Comparison of ENCODE assay signal across 1 cellular context in genomic region chr10:68720793-68721672, GRCh38.
A peak's percentile ranks its signal among the peaks of the same experiment; 100 is the strongest.
TF ChIP-seq lines count a peak whose summit lies in the region.

A gene with protein sequence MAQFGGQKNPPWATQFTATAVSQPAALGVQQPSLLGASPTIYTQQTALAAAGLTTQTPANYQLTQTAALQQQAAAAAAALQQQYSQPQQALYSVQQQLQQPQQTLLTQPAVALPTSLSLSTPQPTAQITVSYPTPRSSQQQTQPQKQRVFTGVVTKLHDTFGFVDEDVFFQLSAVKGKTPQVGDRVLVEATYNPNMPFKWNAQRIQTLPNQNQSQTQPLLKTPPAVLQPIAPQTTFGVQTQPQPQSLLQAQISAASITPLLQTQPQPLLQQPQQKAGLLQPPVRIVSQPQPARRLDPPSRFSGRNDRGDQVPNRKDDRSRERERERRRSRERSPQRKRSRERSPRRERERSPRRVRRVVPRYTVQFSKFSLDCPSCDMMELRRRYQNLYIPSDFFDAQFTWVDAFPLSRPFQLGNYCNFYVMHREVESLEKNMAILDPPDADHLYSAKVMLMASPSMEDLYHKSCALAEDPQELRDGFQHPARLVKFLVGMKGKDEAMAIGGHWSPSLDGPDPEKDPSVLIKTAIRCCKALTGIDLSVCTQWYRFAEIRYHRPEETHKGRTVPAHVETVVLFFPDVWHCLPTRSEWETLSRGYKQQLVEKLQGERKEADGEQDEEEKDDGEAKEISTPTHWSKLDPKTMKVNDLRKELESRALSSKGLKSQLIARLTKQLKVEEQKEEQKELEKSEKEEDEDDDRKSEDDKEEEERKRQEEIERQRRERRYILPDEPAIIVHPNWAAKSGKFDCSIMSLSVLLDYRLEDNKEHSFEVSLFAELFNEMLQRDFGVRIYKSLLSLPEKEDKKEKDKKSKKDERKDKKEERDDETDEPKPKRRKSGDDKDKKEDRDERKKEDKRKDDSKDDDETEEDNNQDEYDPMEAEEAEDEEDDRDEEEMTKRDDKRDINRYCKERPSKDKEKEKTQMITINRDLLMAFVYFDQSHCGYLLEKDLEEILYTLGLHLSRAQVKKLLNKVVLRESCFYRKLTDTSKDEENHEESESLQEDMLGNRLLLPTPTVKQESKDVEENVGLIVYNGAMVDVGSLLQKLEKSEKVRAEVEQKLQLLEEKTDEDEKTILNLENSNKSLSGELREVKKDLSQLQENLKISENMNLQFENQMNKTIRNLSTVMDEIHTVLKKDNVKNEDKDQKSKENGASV (plus strand): TSS chr10:68721239. CDS start chr10:68722505, 1,266 bp downstream.

TF ChIP-seq in K562, 482 proteins besides CTCF, POLR2A, EP300 and RAD21 (continued from another document and continues in another):
- TF ChIP-seq, protein P1, sequence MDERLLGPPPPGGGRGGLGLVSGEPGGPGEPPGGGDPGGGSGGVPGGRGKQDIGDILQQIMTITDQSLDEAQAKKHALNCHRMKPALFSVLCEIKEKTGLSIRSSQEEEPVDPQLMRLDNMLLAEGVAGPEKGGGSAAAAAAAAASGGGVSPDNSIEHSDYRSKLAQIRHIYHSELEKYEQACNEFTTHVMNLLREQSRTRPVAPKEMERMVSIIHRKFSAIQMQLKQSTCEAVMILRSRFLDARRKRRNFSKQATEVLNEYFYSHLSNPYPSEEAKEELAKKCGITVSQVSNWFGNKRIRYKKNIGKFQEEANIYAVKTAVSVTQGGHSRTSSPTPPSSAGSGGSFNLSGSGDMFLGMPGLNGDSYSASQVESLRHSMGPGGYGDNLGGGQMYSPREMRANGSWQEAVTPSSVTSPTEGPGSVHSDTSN (CRISPR knock-in tag; IDR thresholded peaks at IDR 0.05; ENCODE audit: low read depth), result no peak
- TF ChIP-seq, protein P1 (tag; conservative IDR thresholded peaks at IDR 0.05; ENCODE audit: low read depth), result 0 out of 2 replicates have a peak, but pooled peaks have one; percentile 48
- TF ChIP-seq KAT7 (CRISPR knock-in tag; IDR thresholded peaks at IDR 0.05; ENCODE audit: borderline replicate concordance) (peak; percentile 99), GABPB1 (CRISPR knock-in tag; IDR thresholded peaks at IDR 0.05) (peak; percentile 69), CHD4 (IDR thresholded peaks at IDR 0.05; ENCODE audit: insufficient read depth, insufficient replicate concordance, low read depth, low read length, poor library complexity, severe bottlenecking) (no peak), STAG1 (CRISPR knock-in tag; IDR thresholded peaks at IDR 0.05; ENCODE audit: borderline replicate concordance) (no peak), ZNF212 (CRISPR knock-in tag; IDR thresholded peaks at IDR 0.05) (no peak), ZNF780A (CRISPR knock-in tag; IDR thresholded peaks at IDR 0.05) (no peak), ZBTB17 (CRISPR knock-in tag; IDR thresholded peaks at IDR 0.05) (no peak), ARHGAP35 (IDR thresholded peaks at IDR 0.05; ENCODE audit: partially characterized antibody) (no peak), EWSR1 (IDR thresholded peaks at IDR 0.05; ENCODE audit: borderline replicate concordance, low read depth, partially characterized antibody) (no peak), NFATC3 (IDR thresholded peaks at IDR 0.05) (0 out of 2 replicates have a peak, but pooled peaks have one; percentile 51), ZBTB5 (IDR thresholded peaks at IDR 0.05) (no peak), CHD2 (IDR thresholded peaks at IDR 0.05; ENCODE audit: low read depth, low read length) (no peak; the same call in 1 of the 2 replicates), NCOR1 (IDR thresholded peaks at IDR 0.05) (peak; percentile 36; the same call in 1 of the 2 replicates), SETDB1 (IDR thresholded peaks at IDR 0.05; ENCODE audit: low read length) (no peak), SRSF7 (optimal IDR thresholded peaks at IDR 0.05; ENCODE audit: low read depth, low read length) (no peak), KLF16 (IDR thresholded peaks at IDR 0.05) (no peak), DACH1 (IDR thresholded peaks at IDR 0.05; ENCODE audit: partially characterized antibody) (no peak), GMEB1 (CRISPR knock-in tag; IDR thresholded peaks at IDR 0.05) (peak; percentile 96), TBL1XR1 (IDR thresholded peaks at IDR 0.05; ENCODE audit: low read length in 2 of 2) (no peak; a peak in 1 of 4 replicates), ETS1 (conservative IDR thresholded peaks at IDR 0.05; ENCODE audit: control insufficient read depth, low read depth, low read length) (peak; percentile 38; the same call in 1 of the 2 replicates), ZZZ3 (IDR thresholded peaks at IDR 0.05) (no peak), RNF2 (IDR thresholded peaks at IDR 0.05) (peak; percentile 56; the same call in 1 of the 2 replicates), ZBTB49 (CRISPR knock-in tag; IDR thresholded peaks at IDR 0.05; ENCODE audit: borderline replicate concordance) (no peak; the same call in 1 of the 2 replicates), ZNF766 (CRISPR knock-in tag; conservative IDR thresholded peaks at IDR 0.05) (peak; percentile 92), E2F3 (CRISPR knock-in tag; IDR thresholded peaks at IDR 0.05) (no peak; the same call in 1 of the 2 replicates), TFAP4 (CRISPR knock-in tag; IDR thresholded peaks at IDR 0.05; ENCODE audit: borderline replicate concordance) (peak; percentile 83; the same call in 1 of the 2 replicates), HLTF (IDR thresholded peaks at IDR 0.05) (no peak), STAT5A (IDR thresholded peaks at IDR 0.05; ENCODE audit: borderline replicate concordance, low read length) (no peak), LCOR (CRISPR knock-in tag; IDR thresholded peaks at IDR 0.05) (peak; percentile 16; the same call in 1 of the 2 replicates), CBFA2T2 (conservative IDR thresholded peaks at IDR 0.05) (peak; percentile 96), KLF1 (tag; IDR thresholded peaks at IDR 0.05) (no peak), KLF6 (CRISPR knock-in tag; IDR thresholded peaks at IDR 0.05; ENCODE audit: borderline replicate concordance) (peak; percentile 78; the same call in 1 of the 2 replicates), HMGN3 (IDR thresholded peaks at IDR 0.05; ENCODE audit: borderline replicate concordance, extremely low read depth, insufficient read length, low read depth, low read length) (peak; percentile 71)
- TF ChIP-seq, protein P2, sequence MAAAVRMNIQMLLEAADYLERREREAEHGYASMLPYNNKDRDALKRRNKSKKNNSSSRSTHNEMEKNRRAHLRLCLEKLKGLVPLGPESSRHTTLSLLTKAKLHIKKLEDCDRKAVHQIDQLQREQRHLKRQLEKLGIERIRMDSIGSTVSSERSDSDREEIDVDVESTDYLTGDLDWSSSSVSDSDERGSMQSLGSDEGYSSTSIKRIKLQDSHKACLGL (CRISPR knock-in tag; IDR thresholded peaks at IDR 0.05; ENCODE audit: borderline replicate concordance, poor library complexity, severe bottlenecking), result no peak
- TF ChIP-seq, protein P3, sequence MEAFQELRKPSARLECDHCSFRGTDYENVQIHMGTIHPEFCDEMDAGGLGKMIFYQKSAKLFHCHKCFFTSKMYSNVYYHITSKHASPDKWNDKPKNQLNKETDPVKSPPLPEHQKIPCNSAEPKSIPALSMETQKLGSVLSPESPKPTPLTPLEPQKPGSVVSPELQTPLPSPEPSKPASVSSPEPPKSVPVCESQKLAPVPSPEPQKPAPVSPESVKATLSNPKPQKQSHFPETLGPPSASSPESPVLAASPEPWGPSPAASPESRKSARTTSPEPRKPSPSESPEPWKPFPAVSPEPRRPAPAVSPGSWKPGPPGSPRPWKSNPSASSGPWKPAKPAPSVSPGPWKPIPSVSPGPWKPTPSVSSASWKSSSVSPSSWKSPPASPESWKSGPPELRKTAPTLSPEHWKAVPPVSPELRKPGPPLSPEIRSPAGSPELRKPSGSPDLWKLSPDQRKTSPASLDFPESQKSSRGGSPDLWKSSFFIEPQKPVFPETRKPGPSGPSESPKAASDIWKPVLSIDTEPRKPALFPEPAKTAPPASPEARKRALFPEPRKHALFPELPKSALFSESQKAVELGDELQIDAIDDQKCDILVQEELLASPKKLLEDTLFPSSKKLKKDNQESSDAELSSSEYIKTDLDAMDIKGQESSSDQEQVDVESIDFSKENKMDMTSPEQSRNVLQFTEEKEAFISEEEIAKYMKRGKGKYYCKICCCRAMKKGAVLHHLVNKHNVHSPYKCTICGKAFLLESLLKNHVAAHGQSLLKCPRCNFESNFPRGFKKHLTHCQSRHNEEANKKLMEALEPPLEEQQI (IDR thresholded peaks at IDR 0.05), result no peak
- TF ChIP-seq, protein P4, sequence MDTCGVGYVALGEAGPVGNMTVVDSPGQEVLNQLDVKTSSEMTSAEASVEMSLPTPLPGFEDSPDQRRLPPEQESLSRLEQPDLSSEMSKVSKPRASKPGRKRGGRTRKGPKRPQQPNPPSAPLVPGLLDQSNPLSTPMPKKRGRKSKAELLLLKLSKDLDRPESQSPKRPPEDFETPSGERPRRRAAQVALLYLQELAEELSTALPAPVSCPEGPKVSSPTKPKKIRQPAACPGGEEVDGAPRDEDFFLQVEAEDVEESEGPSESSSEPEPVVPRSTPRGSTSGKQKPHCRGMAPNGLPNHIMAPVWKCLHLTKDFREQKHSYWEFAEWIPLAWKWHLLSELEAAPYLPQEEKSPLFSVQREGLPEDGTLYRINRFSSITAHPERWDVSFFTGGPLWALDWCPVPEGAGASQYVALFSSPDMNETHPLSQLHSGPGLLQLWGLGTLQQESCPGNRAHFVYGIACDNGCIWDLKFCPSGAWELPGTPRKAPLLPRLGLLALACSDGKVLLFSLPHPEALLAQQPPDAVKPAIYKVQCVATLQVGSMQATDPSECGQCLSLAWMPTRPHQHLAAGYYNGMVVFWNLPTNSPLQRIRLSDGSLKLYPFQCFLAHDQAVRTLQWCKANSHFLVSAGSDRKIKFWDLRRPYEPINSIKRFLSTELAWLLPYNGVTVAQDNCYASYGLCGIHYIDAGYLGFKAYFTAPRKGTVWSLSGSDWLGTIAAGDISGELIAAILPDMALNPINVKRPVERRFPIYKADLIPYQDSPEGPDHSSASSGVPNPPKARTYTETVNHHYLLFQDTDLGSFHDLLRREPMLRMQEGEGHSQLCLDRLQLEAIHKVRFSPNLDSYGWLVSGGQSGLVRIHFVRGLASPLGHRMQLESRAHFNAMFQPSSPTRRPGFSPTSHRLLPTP (IDR thresholded peaks at IDR 0.05; ENCODE audit: borderline replicate concordance, extremely low read depth, insufficient read length), result no peak
